ENCODE assay signal across 18 cellular contexts in the genomic region with DNA sequence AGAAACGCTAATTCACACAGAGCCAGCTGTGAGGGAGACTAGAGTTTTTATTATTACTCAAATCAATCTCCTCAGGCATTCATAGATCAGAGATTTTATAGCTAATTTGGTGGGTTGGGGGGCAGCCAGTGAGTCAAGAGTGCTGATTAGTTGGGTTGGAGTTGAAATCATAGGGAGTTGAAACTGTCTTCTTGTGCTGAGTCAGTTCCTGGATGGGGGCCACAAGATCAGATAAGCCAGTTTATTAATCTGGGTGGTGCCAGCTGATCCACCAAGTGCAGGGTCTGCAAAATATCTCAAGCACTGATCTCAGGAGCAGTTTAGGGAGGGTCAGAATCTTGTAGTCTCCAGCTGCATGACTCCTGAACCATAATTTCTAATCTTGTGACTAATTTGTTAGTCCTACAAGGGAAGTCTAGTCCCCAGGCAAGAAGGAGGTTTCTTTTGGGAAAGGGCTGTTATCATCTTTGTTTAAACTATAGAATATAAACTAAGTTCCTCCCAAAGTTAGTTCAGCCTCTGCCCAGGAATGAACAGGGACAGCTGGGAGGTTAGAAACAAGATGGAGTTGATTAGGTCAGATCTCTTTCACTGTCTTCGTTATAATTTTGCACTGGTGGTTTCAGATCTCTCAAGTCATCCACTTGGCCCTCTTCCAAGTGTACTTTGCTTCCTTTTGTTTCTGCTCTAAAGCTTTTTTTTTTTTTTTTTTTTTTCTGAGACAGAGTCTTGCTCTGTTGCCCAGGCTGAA. TPM values are rescaled to one million over a fixed set of nuclear protein-coding genes. Genes with fewer than 3 reads are reported as not detected.
DNase-seq lines count a peak whose midpoint lies in the region; ATAC-seq and TF ChIP-seq lines count a peak whose summit lies in the region.
"Had no signal": no experiment of that assay in that cellular context is flagged by ENCODE, and none has a peak within 500 bp of the region (broad histone marks: within the 10 kb centered on the region; RNA-seq: fewer than 3 reads in every experiment).

No MANE protein-coding gene starts in this region.

- H3K4me1 Mint-ChIP-seq in activated naive CD4-positive, alpha-beta T cell treated with anti-CD3 and anti-CD28 coated beads, Interleukin-2, amount 10 ng/mL, durations not matched to agents 7 days and 5 days, result no peaks in the 10 kb centered on the region

- no peak overlapping the region for H3K4me3 ChIP-seq in epithelial cell of proximal tubule (ENCODE audit: low read depth, low read length)
- H3K4me3 ChIP-seq: tibial artery had no signal

- H3K27me3 Mint-ChIP-seq in activated naive CD4-positive, alpha-beta T cell treated with anti-CD3 and anti-CD28 coated beads, Interleukin-2, amount 10 ng/mL, durations not matched to agents 7 days and 5 days, result no peaks in the 10 kb centered on the region
- H3K27me3 Mint-ChIP-seq: activated CD4-positive, alpha-beta T cell treated with anti-CD3 and anti-CD28 coated beads for 36 hours had no signal

- no peaks in the 10 kb centered on the region for H3K36me3 Mint-ChIP-seq in activated naive CD4-positive, alpha-beta T cell treated with anti-CD3 and anti-CD28 coated beads, Interleukin-2, amount 10 ng/mL, durations not matched to agents 7 days and 5 days

- CTCF ChIA-PET in activated naive CD4-positive, alpha-beta T cell treated with anti-CD3 and anti-CD28 coated beads, Interleukin-2, amount 10 ng/mL, durations not matched to agents 7 days and 5 days (lab: Charles Lee), result no interaction called here

- H3K9me3 Mint-ChIP-seq in activated naive CD4-positive, alpha-beta T cell treated with anti-CD3 and anti-CD28 coated beads, Interleukin-2, amount 10 ng/mL, durations not matched to agents 7 days and 5 days, result no peaks in the 10 kb centered on the region

- DNase-seq in NCI-H2171 treated with DMSO at 0.1 percent for 48 hours (lab: John Stamatoyannopoulos, UW), result peak; percentile 28
- no peak for DNase-seq in NCI-H2171 (lab: John Stamatoyannopoulos, UW)
- DNase-seq in RKO (ENCODE audit: low spot score), result peak; percentile 9
- peak; percentile 25 for DNase-seq in epithelial cell of proximal tubule (ENCODE audit: low read depth)
- DNase-seq in renal cortical epithelial cell (ENCODE audit: low read depth), result peak; percentile 51
- DNase-seq in activated naive CD4-positive, alpha-beta T cell treated with anti-CD3 and anti-CD28 coated beads, Interleukin-2, amount 10 ng/mL, durations not matched to agents 7 days and 5 days, result no peak
- DNase-seq in stimulated activated naive CD8-positive, alpha-beta T cell treated with anti-CD3 and anti-CD28 coated beads, Interleukin-15, Interleukin-2, amounts not matched to agents 100 U/mL and 50 U/mL, for 24 hours, result no peak
- DNase-seq: ACHN; activated CD4-positive, alpha-beta T cell treated with anti-CD3 and anti-CD28 coated beads for 36 hours; activated T-cell treated with anti-CD3 and anti-CD28 coated beads, Interleukin-2, amount 50 U/mL, for 48 hours; amygdala; NCI-H1930; SW 1271; tibial artery had no signal

- TF ChIP-seq CTCF in epithelial cell of proximal tubule (conservative IDR thresholded peaks at IDR 0.05; ENCODE audit: low read depth, low read length), result no peak

- no peak overlapping the region for H3K4me3 Mint-ChIP-seq in activated naive CD4-positive, alpha-beta T cell treated with anti-CD3 and anti-CD28 coated beads, Interleukin-2, amount 10 ng/mL, durations not matched to agents 7 days and 5 days
- H3K4me3 Mint-ChIP-seq: activated CD4-positive, alpha-beta T cell treated with anti-CD3 and anti-CD28 coated beads for 36 hours had no signal

- H3K27ac Mint-ChIP-seq in activated naive CD4-positive, alpha-beta T cell treated with anti-CD3 and anti-CD28 coated beads, Interleukin-2, amount 10 ng/mL, durations not matched to agents 7 days and 5 days, result no peak overlapping the region
- H3K27ac Mint-ChIP-seq: activated CD4-positive, alpha-beta T cell treated with anti-CD3 and anti-CD28 coated beads for 36 hours had no signal

- ATAC-seq in HG02763 (IDR thresholded peaks at IDR 0.05; ENCODE audit: unreplicated experiment), result no peak
- no peak for ATAC-seq in stimulated activated naive CD8-positive, alpha-beta T cell treated with anti-CD3 and anti-CD28 coated beads, Interleukin-15, Interleukin-2, amounts not matched to agents 100 U/mL and 50 U/mL, for 24 hours
- ATAC-seq: activated CD4-positive, alpha-beta T cell treated with anti-CD3 and anti-CD28 coated beads for 36 hours; HepG2 had no signal

RNA-seq across cellular contexts. Expression of gene NAA11, which starts 5.4 kb away (rescaled TPM):
- total RNA-seq in epithelial cell of proximal tubule (not detected in 2 replicates), renal cortical epithelial cell (not detected in 2 replicates)
- total RNA-seq: activated CD4-positive, alpha-beta T cell treated with anti-CD3 and anti-CD28 coated beads for 36 hours; dermis microvascular lymphatic vessel endothelial cell; HepG2; pulmonary artery endothelial cell had no signal

Comparison
In these comparisons a context has a peak if more than half of its experiments do, and no peak if none do; other contexts are left out.
1. DNase-seq: peak in NCI-H2171 treated with DMSO at 0.1 percent for 48 hours (single experiment), RKO (single experiment), epithelial cell of proximal tubule (single experiment) and renal cortical epithelial cell (single experiment); none in NCI-H2171 (single experiment), activated naive CD4-positive, alpha-beta T cell treated with anti-CD3 and anti-CD28 coated beads, Interleukin-2, amount 10 ng/mL, durations not matched to agents 7 days and 5 days (single experiment) and stimulated activated naive CD8-positive, alpha-beta T cell treated with anti-CD3 and anti-CD28 coated beads, Interleukin-15, Interleukin-2, amounts not matched to agents 100 U/mL and 50 U/mL, for 24 hours (single experiment).